Comparison of ENCODE assay signal across 26 cellular contexts in genomic region chr5:57453728-57454127, GRCh38. TPM values are rescaled to one million over a fixed set of nuclear protein-coding genes. Genes with fewer than 3 reads are reported as not detected.
"Had no signal": no experiment of that assay in that cellular context is flagged by ENCODE, and none has a peak within 500 bp of the region (broad histone marks: within the 10 kb centered on the region; RNA-seq: fewer than 3 reads in every experiment).

No MANE protein-coding gene starts in this region.

- H3K27me3 ChIP-seq: ascending aorta, brain microvascular endothelial cell, neutrophil, ovary, right atrium auricular region had no signal

- H3K4me3 ChIP-seq: ascending aorta, lung, ovary, psoas muscle, right atrium auricular region, SK-N-MC had no signal

- ATAC-seq: activated CD8-positive, alpha-beta T cell treated with anti-CD3 and anti-CD28 coated beads, Interleukin-2, amount 10 ng/mL, durations not matched to agents 7 days and 5 days; left lobe of liver; natural killer cell treated with Interleukin-12 subunit alpha and Interleukin-12 subunit beta and Interleukin-15 and Interleukin-18, amount 100 ng/mL, for 72 hours; psoas muscle had no signal

- H3K27ac ChIP-seq: brain microvascular endothelial cell, neutrophil, ovary, psoas muscle, right atrium auricular region, SK-N-MC, WERI-Rb-1 had no signal

- DNase-seq: activated CD4-positive, alpha-beta T cell treated with anti-CD3 and anti-CD28 coated beads, Interleukin-2, amount 50 U/mL, for 1 hour; activated CD4-positive, CD25-positive, alpha-beta regulatory T cell treated with anti-CD3 and anti-CD28 coated beads, Interleukin-2, amount 50 U/mL, for 72 hours; activated CD8-positive, alpha-beta T cell treated with anti-CD3 and anti-CD28 coated beads, Interleukin-2, amount 10 ng/mL, durations not matched to agents 7 days and 5 days; activated gamma-delta T cell; brain microvascular endothelial cell; caudate nucleus; dermis blood vessel endothelial cell; effector CD8-positive, alpha-beta T cell; erythroblast; foreskin fibroblast; immature natural killer cell; ovary; psoas muscle; stimulated activated CD4-positive, alpha-beta T cell treated with anti-CD3 and anti-CD28 coated beads, Interleukin-4, amount 100 ng/mL, for 4 hours; SW 1271; T-helper 2 cell; WERI-Rb-1 had no signal

- H3K9me3 ChIP-seq: ascending aorta, neutrophil, ovary, psoas muscle, right atrium auricular region had no signal

- H3K36me3 ChIP-seq: ascending aorta, brain microvascular endothelial cell, neutrophil, ovary, right atrium auricular region, WERI-Rb-1 had no signal

RNA-seq across cellular contexts. Expression of gene ACTBL2, which starts 28.9 kb away (rescaled TPM):
- total RNA-seq: activated CD8-positive, alpha-beta T cell treated with anti-CD3 and anti-CD28 coated beads, Interleukin-2, amount 10 ng/mL, durations not matched to agents 7 days and 5 days; activated T-helper 1 cell treated with anti-CD3 and anti-CD28 coated beads, Interleukin-12 subunit alpha, Interleukin-12 subunit beta, Interleukin-2, Interleukin-4 antibody, amounts not matched to agents 30 ng/mL and 10 ng/mL and 1 ng/mL, durations not matched to agents 14 hours and 24 hours and 36 hours; ascending aorta; fibroblast of lung; left lobe of liver; natural killer cell treated with Interleukin-12 subunit alpha and Interleukin-12 subunit beta and Interleukin-15 and Interleukin-18, amount 100 ng/mL, for 72 hours; psoas muscle had no signal
- polyA plus RNA-seq: immature natural killer cell, ovary, psoas muscle had no signal
